In the genomic region with DNA sequence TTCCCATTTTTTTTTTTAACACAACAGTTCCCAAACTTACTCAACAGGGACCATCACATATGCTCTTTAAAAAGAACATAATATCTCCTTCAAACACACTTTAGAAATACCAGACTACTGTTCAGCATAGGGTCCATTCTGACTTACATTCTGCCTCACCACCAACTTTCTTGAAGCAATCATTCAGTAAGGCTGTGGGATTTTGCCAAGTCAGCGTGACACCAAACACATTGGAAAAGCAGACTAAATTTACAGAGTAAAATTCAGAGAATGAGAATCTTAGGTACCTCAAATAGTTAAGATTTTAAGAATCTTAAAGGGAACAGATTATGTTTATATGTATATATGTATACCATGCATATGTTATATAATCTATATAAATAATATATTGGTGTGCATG, we compare ENCODE assay signal across 33 cellular contexts.
"Had no signal": no experiment of that assay in that cellular context is flagged by ENCODE, and none has a peak within 500 bp of the region (broad histone marks: within the 10 kb centered on the region; RNA-seq: fewer than 3 reads in every experiment).

No MANE protein-coding gene starts in this region.

- H3K27me3 Mint-ChIP-seq: activated CD4-positive, alpha-beta memory T cell treated with anti-CD3 and anti-CD28 coated beads for 36 hours; activated CD4-positive, alpha-beta T cell treated with anti-CD3 and anti-CD28 coated beads for 36 hours; activated CD4-positive, alpha-beta T cell treated with anti-CD3 and anti-CD28 coated beads, Interleukin-2, amount 10 ng/mL, durations not matched to agents 24 days and 14 days; activated CD8-positive, alpha-beta memory T cell treated with anti-CD3 and anti-CD28 coated beads, Interleukin-2, amount 10 ng/mL, durations not matched to agents 7 days and 5 days; activated naive CD8-positive, alpha-beta T cell treated with anti-CD3 and anti-CD28 coated beads, Interleukin-2, amount 10 ng/mL, durations not matched to agents 7 days and 5 days; central memory CD8-positive, alpha-beta T cell; T-helper 17 cell had no signal

- H3K9me3 ChIP-seq: ascending aorta, esophagus squamous epithelium, gastroesophageal sphincter, heart right ventricle had no signal

- H3K36me3 Mint-ChIP-seq: activated CD4-positive, alpha-beta memory T cell treated with anti-CD3 and anti-CD28 coated beads for 36 hours; activated CD8-positive, alpha-beta memory T cell treated with anti-CD3 and anti-CD28 coated beads, Interleukin-2, amount 10 ng/mL, durations not matched to agents 7 days and 5 days; activated naive CD4-positive, alpha-beta T cell treated with anti-CD3 and anti-CD28 coated beads, Interleukin-2, amount 10 ng/mL, durations not matched to agents 7 days and 5 days; activated naive CD4-positive, alpha-beta T cell treated with anti-CD3 and anti-CD28 coated beads, Interleukin-2, amount 50 U/mL, for 72 hours; activated naive CD8-positive, alpha-beta T cell treated with anti-CD3 and anti-CD28 coated beads, Interleukin-2, amount 10 ng/mL, durations not matched to agents 7 days and 5 days had no signal

- H2AFZ ChIP-seq: hepatocyte had no signal

- H3K4me1 Mint-ChIP-seq: activated CD4-positive, alpha-beta T cell treated with anti-CD3 and anti-CD28 coated beads for 36 hours; activated CD4-positive, alpha-beta T cell treated with anti-CD3 and anti-CD28 coated beads, Interleukin-2, amount 10 ng/mL, durations not matched to agents 24 days and 14 days; activated naive CD4-positive, alpha-beta T cell treated with anti-CD3 and anti-CD28 coated beads, Interleukin-2, amount 10 ng/mL, durations not matched to agents 7 days and 5 days; central memory CD8-positive, alpha-beta T cell had no signal

- H3K79me2 ChIP-seq: hepatocyte had no signal

- H3K4me3 ChIP-seq: ascending aorta, esophagus squamous epithelium, gastroesophageal sphincter, heart right ventricle, hepatocyte had no signal

- H3K9me3 Mint-ChIP-seq: activated CD4-positive, alpha-beta memory T cell treated with anti-CD3 and anti-CD28 coated beads for 36 hours; activated CD4-positive, alpha-beta T cell treated with anti-CD3 and anti-CD28 coated beads, Interleukin-2, amount 10 ng/mL, durations not matched to agents 24 days and 14 days; activated naive CD4-positive, alpha-beta T cell treated with anti-CD3 and anti-CD28 coated beads, Interleukin-2, amount 10 ng/mL, durations not matched to agents 7 days and 5 days; activated naive CD4-positive, alpha-beta T cell treated with anti-CD3 and anti-CD28 coated beads, Interleukin-2, amount 50 U/mL, for 72 hours; activated naive CD8-positive, alpha-beta T cell treated with anti-CD3 and anti-CD28 coated beads, Interleukin-2, amount 10 ng/mL, durations not matched to agents 7 days and 5 days; activated T-helper 1 cell treated with anti-CD3 and anti-CD28 coated beads, Interleukin-12 subunit alpha, Interleukin-12 subunit beta, Interleukin-2, Interleukin-4 antibody, amounts not matched to agents 30 ng/mL and 10 ng/mL and 1 ng/mL, durations not matched to agents 14 hours and 24 hours and 36 hours; activated T-helper 2 cell treated with anti-CD3 and anti-CD28 coated beads, Interferon-gamma antibody, Interleukin-2, Interleukin-4, amounts not matched to agents 10 μg/mL and 5 μg/mL and 100 μg/mL, durations not matched to agents 14 hours and 24 hours and 36 hours; central memory CD8-positive, alpha-beta T cell; T-helper 2 cell treated with Interferon-gamma antibody and Interleukin-4, amounts not matched to agents 5 μg/mL and 100 μg/mL, for 36 hours had no signal

- FAIRE-seq: bronchial epithelial cell, endometrium, endothelial cell of umbilical vein had no signal

- ATAC-seq: activated CD4-positive, alpha-beta T cell treated with anti-CD3 and anti-CD28 coated beads for 36 hours; activated CD8-positive, alpha-beta memory T cell treated with anti-CD3 and anti-CD28 coated beads, Interleukin-2, amount 10 ng/mL, durations not matched to agents 7 days and 5 days; activated CD8-positive, alpha-beta T cell treated with anti-CD3 and anti-CD28 coated beads, Interleukin-2, amount 10 ng/mL, durations not matched to agents 7 days and 5 days; activated naive CD4-positive, alpha-beta T cell treated with anti-CD3 and anti-CD28 coated beads, Interleukin-2, amount 50 U/mL, for 72 hours; gastroesophageal sphincter; heart right ventricle; T-helper 17 cell had no signal

- H3K4me2 ChIP-seq: hepatocyte had no signal

- H3K36me3 ChIP-seq: ascending aorta, brain microvascular endothelial cell, esophagus squamous epithelium, gastroesophageal sphincter, heart right ventricle had no signal

- H3K27ac ChIP-seq: ascending aorta, brain microvascular endothelial cell, epithelial cell of prostate, esophagus squamous epithelium, gastroesophageal sphincter, heart right ventricle, hepatocyte had no signal

- DNase-seq: activated CD4-positive, alpha-beta memory T cell treated with anti-CD3 and anti-CD28 coated beads for 36 hours; activated CD4-positive, alpha-beta T cell treated with anti-CD3 and anti-CD28 coated beads for 36 hours; activated CD4-positive, alpha-beta T cell treated with anti-CD3 and anti-CD28 coated beads, Interleukin-2, amount 10 ng/mL, durations not matched to agents 24 days and 14 days; activated CD4-positive, CD25-positive, alpha-beta regulatory T cell; activated CD4-positive, CD25-positive, alpha-beta regulatory T cell treated with anti-CD3 and anti-CD28 coated beads, Interleukin-2, amount 50 U/mL, for 72 hours; activated CD8-positive, alpha-beta memory T cell treated with anti-CD3 and anti-CD28 coated beads, Interleukin-2, amount 10 ng/mL, durations not matched to agents 7 days and 5 days; activated CD8-positive, alpha-beta memory T cell treated with anti-CD3 and anti-CD28 coated beads, Interleukin-2, amount 50 U/mL, for 4 hours; activated CD8-positive, alpha-beta T cell treated with anti-CD3 and anti-CD28 coated beads, Interleukin-2, amount 10 ng/mL, durations not matched to agents 7 days and 5 days; activated gamma-delta T cell; activated naive CD4-positive, alpha-beta T cell; activated naive CD4-positive, alpha-beta T cell treated with anti-CD3 and anti-CD28 coated beads, Interleukin-2, amount 10 ng/mL, durations not matched to agents 7 days and 5 days; activated naive CD8-positive, alpha-beta T cell treated with anti-CD3 and anti-CD28 coated beads, Interleukin-2, amount 10 ng/mL, durations not matched to agents 7 days and 5 days; activated T-cell treated with anti-CD3 and anti-CD28 coated beads, Interleukin-2, amount 50 U/mL, for 1 hour; activated T-cell treated with anti-CD3 and anti-CD28 coated beads, Interleukin-2, amount 50 U/mL, for 48 hours; brain microvascular endothelial cell; effector CD8-positive, alpha-beta T cell; esophagus squamous epithelium; foreskin melanocyte; heart right ventricle; T-helper 17 cell; T1000 had no signal

- H3K27me3 ChIP-seq: ascending aorta, brain microvascular endothelial cell, esophagus squamous epithelium, gastroesophageal sphincter, heart right ventricle, hepatocyte had no signal

- H3K4me3 Mint-ChIP-seq: activated CD4-positive, alpha-beta memory T cell treated with anti-CD3 and anti-CD28 coated beads for 36 hours; activated CD4-positive, alpha-beta T cell treated with anti-CD3 and anti-CD28 coated beads for 36 hours; activated CD4-positive, alpha-beta T cell treated with anti-CD3 and anti-CD28 coated beads, Interleukin-2, amount 10 ng/mL, durations not matched to agents 24 days and 14 days; activated CD8-positive, alpha-beta memory T cell treated with anti-CD3 and anti-CD28 coated beads, Interleukin-2, amount 10 ng/mL, durations not matched to agents 7 days and 5 days; activated CD8-positive, alpha-beta T cell treated with anti-CD3 and anti-CD28 coated beads, Interleukin-2, amount 10 ng/mL, durations not matched to agents 7 days and 5 days; activated naive CD4-positive, alpha-beta T cell treated with anti-CD3 and anti-CD28 coated beads, Interleukin-2, amount 10 ng/mL, durations not matched to agents 7 days and 5 days; activated naive CD8-positive, alpha-beta T cell treated with anti-CD3 and anti-CD28 coated beads, Interleukin-2, amount 10 ng/mL, durations not matched to agents 7 days and 5 days; activated T-helper 1 cell treated with anti-CD3 and anti-CD28 coated beads, Interleukin-12 subunit alpha, Interleukin-12 subunit beta, Interleukin-2, Interleukin-4 antibody, amounts not matched to agents 30 ng/mL and 10 ng/mL and 1 ng/mL, durations not matched to agents 14 hours and 24 hours and 36 hours; central memory CD8-positive, alpha-beta T cell; T-helper 17 cell; T-helper 2 cell treated with Interferon-gamma antibody and Interleukin-4, amounts not matched to agents 5 μg/mL and 100 μg/mL, for 36 hours had no signal

- H3K4me1 ChIP-seq: ascending aorta, gastroesophageal sphincter, heart right ventricle had no signal

- H3K27ac Mint-ChIP-seq: activated CD4-positive, alpha-beta memory T cell treated with anti-CD3 and anti-CD28 coated beads for 36 hours; activated CD4-positive, alpha-beta T cell treated with anti-CD3 and anti-CD28 coated beads for 36 hours; activated CD4-positive, alpha-beta T cell treated with anti-CD3 and anti-CD28 coated beads, Interleukin-2, amount 10 ng/mL, durations not matched to agents 24 days and 14 days; activated CD8-positive, alpha-beta memory T cell treated with anti-CD3 and anti-CD28 coated beads, Interleukin-2, amount 10 ng/mL, durations not matched to agents 7 days and 5 days; activated CD8-positive, alpha-beta T cell treated with anti-CD3 and anti-CD28 coated beads, Interleukin-2, amount 10 ng/mL, durations not matched to agents 7 days and 5 days; activated naive CD4-positive, alpha-beta T cell treated with anti-CD3 and anti-CD28 coated beads, Interleukin-2, amount 10 ng/mL, durations not matched to agents 7 days and 5 days; activated naive CD4-positive, alpha-beta T cell treated with anti-CD3 and anti-CD28 coated beads, Interleukin-2, amount 50 U/mL, for 72 hours; activated naive CD8-positive, alpha-beta T cell treated with anti-CD3 and anti-CD28 coated beads, Interleukin-2, amount 10 ng/mL, durations not matched to agents 7 days and 5 days; activated T-helper 1 cell treated with anti-CD3 and anti-CD28 coated beads, Interleukin-12 subunit alpha, Interleukin-12 subunit beta, Interleukin-2, Interleukin-4 antibody, amounts not matched to agents 30 ng/mL and 10 ng/mL and 1 ng/mL, durations not matched to agents 14 hours and 24 hours and 36 hours; activated T-helper 2 cell treated with anti-CD3 and anti-CD28 coated beads, Interferon-gamma antibody, Interleukin-2, Interleukin-4, amounts not matched to agents 10 μg/mL and 5 μg/mL and 100 μg/mL, durations not matched to agents 14 hours and 24 hours and 36 hours; T-helper 17 cell; T-helper 2 cell treated with Interferon-gamma antibody and Interleukin-4, amounts not matched to agents 5 μg/mL and 100 μg/mL, for 36 hours had no signal
